In the genomic region with DNA sequence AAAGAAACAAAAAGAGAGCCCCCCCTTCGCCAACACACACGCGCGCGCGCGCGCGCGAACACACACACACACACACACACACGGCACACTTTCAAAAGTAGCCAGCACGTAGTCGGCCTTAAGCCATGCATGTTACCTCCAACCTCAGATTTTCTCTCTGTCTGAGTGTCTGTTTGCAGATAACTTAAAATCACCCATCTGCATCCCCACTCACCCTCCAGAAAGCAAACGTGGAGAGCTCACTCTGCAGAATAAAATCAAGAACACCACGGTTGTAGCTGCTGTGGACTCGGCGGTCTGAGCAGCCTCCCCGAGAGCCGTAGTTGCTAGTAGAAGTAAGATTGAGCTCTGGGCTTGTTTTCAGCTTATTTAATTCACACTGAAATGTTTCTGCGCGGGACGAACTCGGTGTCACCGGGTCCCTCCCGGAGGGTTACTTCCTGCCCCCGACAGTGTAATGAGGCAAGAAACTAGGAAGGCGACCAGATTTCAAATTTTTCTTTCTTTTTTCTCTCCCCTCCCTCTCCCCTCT, we compare ENCODE assay signal across 9 cellular contexts. TPM values are rescaled to one million over a fixed set of nuclear protein-coding genes. Genes with fewer than 3 reads are reported as not detected.
DNase-seq lines count a peak whose midpoint lies in the region; ATAC-seq and TF ChIP-seq lines count a peak whose summit lies in the region.
"Had no signal": no experiment of that assay in that cellular context is flagged by ENCODE, and none has a peak within 500 bp of the region (broad histone marks: within the 10 kb centered on the region; RNA-seq: fewer than 3 reads in every experiment).

No MANE protein-coding gene starts in this region.

- ATAC-seq in lower lobe of right lung (no peak), HG02884 (IDR thresholded peaks at IDR 0.05; ENCODE audit: unreplicated experiment) (no peak)

- no peak overlapping the region for H3K27ac ChIP-seq in HUES64 (ENCODE audit: low read depth, low read length)
- H3K27ac ChIP-seq in lower lobe of right lung: peak overlapping the region; percentile 91
- peak overlapping the region; percentile 97 for H3K27ac ChIP-seq in stomach smooth muscle (ENCODE audit: low read length)

- H3K4me3 ChIP-seq in HUES64 (ENCODE audit: low read length) (peak overlapping the region; percentile 59), choroid plexus epithelial cell (ENCODE audit: low read depth, low read length) (peak overlapping the region; percentile 73), lower lobe of right lung (peak overlapping the region; percentile 71), stomach smooth muscle (ENCODE audit: low read length in 2 of 2) (peak overlapping the region; percentile 61 to 95)

- TF ChIP-seq CTCF in choroid plexus epithelial cell (conservative IDR thresholded peaks at IDR 0.05; ENCODE audit: low read depth, low read length) (no peak), lower lobe of right lung (IDR thresholded peaks at IDR 0.05) (no peak)

- no peaks in the 10 kb centered on the region for H3K36me3 ChIP-seq in HUES64 (ENCODE audit: insufficient read depth, low read length)
- H3K36me3 ChIP-seq in lower lobe of right lung: peaks cover 11% of the 10 kb centered on the region
- peaks cover 25 to 26% of the 10 kb centered on the region in 2 donors for H3K36me3 ChIP-seq in stomach smooth muscle (ENCODE audit: control insufficient read depth in 2 of 2, insufficient read depth in 2 of 2, low read length in 2 of 2)

- intact Hi-C loops in lower lobe of right lung (cut with DNase I): loop anchor here (10.0 kb wide), 1 partner anchor 135 kb away; no protein-coding TSS in a partner anchor

- no peaks in the 10 kb centered on the region for H3K9me3 ChIP-seq in HUES64 (ENCODE audit: insufficient read depth, low read depth, low read length)
- no peaks in the 10 kb centered on the region for H3K9me3 ChIP-seq in lower lobe of right lung
- H3K9me3 ChIP-seq in stomach smooth muscle (ENCODE audit: control insufficient read depth in 2 of 2, low read length in 2 of 2): no peaks in the 10 kb centered on the region

- H3K4me1 ChIP-seq in HUES64 (ENCODE audit: insufficient read depth, low read length) (peaks cover 78% of the 10 kb centered on the region), lower lobe of right lung (peaks cover 7% of the 10 kb centered on the region), stomach smooth muscle (ENCODE audit: control insufficient read depth, insufficient read depth, low read length) (peaks cover 8% of the 10 kb centered on the region)

- WGBS in HUES64: 2% methylated on average over 27 of the region's 27 CpGs

- H3K9ac ChIP-seq in HUES64 (ENCODE audit: low read depth, low read length) (no peak overlapping the region), stomach smooth muscle (ENCODE audit: low read length in 2 of 2) (peak overlapping the region; percentile 83 to 93)

- peak; percentile 42 for DNase-seq in choroid plexus epithelial cell (ENCODE audit: low read depth)
- no peak for DNase-seq in lower lobe of right lung
- no peak for DNase-seq in NCI-H226
- no peak for DNase-seq in cerebellar nuclear complex (lab: John Stamatoyannopoulos, UW)
- DNase-seq in NOMO-1 treated with dmso at 0.1 percent for 144 hours (lab: John Stamatoyannopoulos, UW; ENCODE audit: unreplicated experiment): no peak

- H3K27me3 ChIP-seq in HUES64 (ENCODE audit: insufficient read depth, low read length) (peaks cover 100% of the 10 kb centered on the region), lower lobe of right lung (ENCODE audit: low read depth) (peaks cover 41% of the 10 kb centered on the region), stomach smooth muscle (ENCODE audit: control insufficient read depth in 1 of 2, insufficient read depth in 2 of 2, low read length in 2 of 2) (no peaks in the 10 kb centered on the region)

RNA-seq across cellular contexts. Expression of a gene that starts 5.2 kb away (rescaled TPM):
- 10.8 TPM for polyA plus RNA-seq in HUES64 (2013, experiment 1 of 2)
- polyA plus RNA-seq in HUES64 (2013, experiment 2 of 2): 26.2 TPM
- total RNA-seq in lower lobe of right lung: 54.7 TPM
- total RNA-seq: T-helper 1 cell treated with Interleukin-12 subunit alpha and Interleukin-12 subunit beta and Interleukin-4 antibody, amounts not matched to agents 30 ng/mL and 1 ng/mL, for 36 hours had no signal
